In the genomic region with DNA sequence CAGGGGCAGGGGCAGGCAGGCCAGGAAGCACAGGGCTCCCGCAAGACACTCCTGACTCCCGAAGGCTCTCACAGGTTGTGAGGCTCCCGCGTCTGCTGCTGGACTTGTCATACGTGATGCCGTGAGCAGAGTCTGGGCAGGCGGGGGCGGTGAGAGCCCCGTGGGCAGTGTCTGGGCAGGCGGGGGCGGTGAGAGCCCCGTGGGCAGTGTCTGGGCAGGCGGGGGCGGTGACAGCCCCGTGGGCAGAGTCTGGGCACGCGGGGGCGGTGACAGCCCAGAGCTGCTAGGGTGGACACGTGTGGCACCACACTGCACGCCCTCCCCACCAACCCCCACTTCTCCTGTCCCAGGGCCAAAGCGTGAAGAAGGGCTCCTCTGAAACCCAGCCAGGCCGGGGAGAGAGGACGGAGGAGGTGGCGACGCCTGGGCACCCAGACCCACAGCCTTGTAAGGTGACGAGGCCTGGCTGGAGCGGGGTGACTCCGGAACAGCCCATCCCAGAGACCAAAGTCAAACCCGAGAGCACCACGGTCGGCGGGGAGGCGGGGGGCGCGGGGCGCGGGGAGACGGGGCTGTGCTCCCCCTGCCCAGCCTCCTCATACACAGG, we compare ENCODE assay signal across 3 cellular contexts.
TF ChIP-seq lines count a peak whose summit lies in the region.

No MANE protein-coding gene starts in this region.

TF ChIP-seq in A549, 52 proteins besides CTCF, POLR2A, EP300 and RAD21:
- TF ChIP-seq BHLHE40 (IDR thresholded peaks at IDR 0.05; ENCODE audit: low read depth, low read length), result no peak
- TF ChIP-seq, protein P1, sequence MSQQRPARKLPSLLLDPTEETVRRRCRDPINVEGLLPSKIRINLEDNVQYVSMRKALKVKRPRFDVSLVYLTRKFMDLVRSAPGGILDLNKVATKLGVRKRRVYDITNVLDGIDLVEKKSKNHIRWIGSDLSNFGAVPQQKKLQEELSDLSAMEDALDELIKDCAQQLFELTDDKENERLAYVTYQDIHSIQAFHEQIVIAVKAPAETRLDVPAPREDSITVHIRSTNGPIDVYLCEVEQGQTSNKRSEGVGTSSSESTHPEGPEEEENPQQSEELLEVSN (IDR thresholded peaks at IDR 0.05; ENCODE audit: borderline replicate concordance, low read depth), result no peak

TF ChIP-seq in Ishikawa, 13 proteins besides CTCF, POLR2A, EP300 and RAD21:
- TF ChIP-seq CREB1 (IDR thresholded peaks at IDR 0.05; ENCODE audit: low read depth) (no peak), EGR1 (IDR thresholded peaks at IDR 0.05) (0 out of 2 replicates have a peak, but pooled peaks have one; percentile 32)

TF ChIP-seq in H1, 55 proteins besides CTCF, POLR2A, EP300 and RAD21:
- no peak for TF ChIP-seq CBX8 (IDR thresholded peaks at IDR 0.05; ENCODE audit: borderline replicate concordance, low read depth, low read length)
- no peak for TF ChIP-seq SRF (IDR thresholded peaks at IDR 0.05; ENCODE audit: low read depth, low read length)
- no peak for TF ChIP-seq CEBPB (IDR thresholded peaks at IDR 0.05; ENCODE audit: low read depth, low read length)
